18 cellular contexts compared by ENCODE assay signal in genomic region chr18:76436342-76436741, GRCh38.
"Had no signal": no experiment of that assay in that cellular context is flagged by ENCODE, and none has a peak within 500 bp of the region (broad histone marks: within the 10 kb centered on the region; RNA-seq: fewer than 3 reads in every experiment).

No MANE protein-coding gene starts in this region.

- H3K4me3 Mint-ChIP-seq: endodermal cell; naive thymus-derived CD4-positive, alpha-beta T cell; stimulated activated memory B cell treated with anti-CD40 and anti-IgM and Interleukin-4, amounts not matched to agents 10 μg/mL and 1 μg/mL and 100 μg/mL, for 72 hours; stimulated activated naive CD8-positive, alpha-beta T cell treated with anti-CD3 and anti-CD28 coated beads, Interleukin-15, Interleukin-2, amounts not matched to agents 100 ng/mL and 50 ng/mL, for 24 hours had no signal

- H3K27me3 ChIP-seq: colonic mucosa, hepatocyte, right atrium auricular region, transverse colon had no signal

- DNase-seq: colonic mucosa; dermis blood vessel endothelial cell; foreskin melanocyte; kidney; left cardiac atrium; mesendoderm; naive thymus-derived CD4-positive, alpha-beta T cell; stimulated activated CD4-positive, alpha-beta T cell treated with anti-CD3 and anti-CD28 coated beads, Interleukin-15, amount 100 ng/mL, for 24 hours; stimulated activated CD4-positive, alpha-beta T cell treated with anti-CD3 and anti-CD28 coated beads, Interleukin-1b, Interleukin-23, amount 100 ng/mL, for 48 hours; stimulated activated CD4-positive, alpha-beta T cell treated with anti-CD3 and anti-CD28 coated beads, Interleukin-4, amount 100 ng/mL, for 24 hours; transverse colon had no signal

- H3K9me3 ChIP-seq: colonic mucosa, left ventricle myocardium inferior, right atrium auricular region, transverse colon had no signal

- H3K4me1 ChIP-seq: colonic mucosa had no signal

- H3K4me2 ChIP-seq: hepatocyte had no signal

- H3K27ac Mint-ChIP-seq: endodermal cell; stimulated activated memory B cell treated with anti-CD40 and anti-IgM and Interleukin-4, amounts not matched to agents 10 μg/mL and 1 μg/mL and 100 μg/mL, for 72 hours; stimulated activated naive CD8-positive, alpha-beta T cell treated with anti-CD3 and anti-CD28 coated beads, Interleukin-15, Interleukin-2, amounts not matched to agents 100 ng/mL and 50 ng/mL, for 24 hours had no signal

- H3K27me3 Mint-ChIP-seq: naive thymus-derived CD4-positive, alpha-beta T cell; stimulated activated memory B cell treated with anti-CD40 and anti-IgM and Interleukin-4, amounts not matched to agents 10 μg/mL and 1 μg/mL and 100 μg/mL, for 72 hours; stimulated activated naive CD8-positive, alpha-beta T cell treated with anti-CD3 and anti-CD28 coated beads, Interleukin-15, Interleukin-2, amounts not matched to agents 100 ng/mL and 50 ng/mL, for 24 hours had no signal

- H3K36me3 ChIP-seq: colonic mucosa, transverse colon had no signal

- H3K4me3 ChIP-seq: colonic mucosa, hepatocyte, left ventricle myocardium inferior, lung, right atrium auricular region, transverse colon had no signal

- H3K4me1 Mint-ChIP-seq: endodermal cell had no signal

- H3K27ac ChIP-seq: colonic mucosa, hepatocyte, left ventricle myocardium inferior, right atrium auricular region, transverse colon had no signal

- ATAC-seq: naive thymus-derived CD4-positive, alpha-beta T cell; stimulated activated memory B cell treated with anti-CD40 and anti-IgM and Interleukin-4, amounts not matched to agents 10 μg/mL and 1 μg/mL and 100 μg/mL, for 72 hours had no signal

- H2AFZ ChIP-seq: hepatocyte had no signal
